9 cellular contexts compared by ENCODE assay signal in genomic region chr13:42360046-42360445, GRCh38.
"Had no signal": no experiment of that assay in that cellular context is flagged by ENCODE, and none has a peak within 500 bp of the region (broad histone marks: within the 10 kb centered on the region; RNA-seq: fewer than 3 reads in every experiment).

No MANE protein-coding gene starts in this region.

- H3K9me3 Mint-ChIP-seq: H9 had no signal

- H2AFZ ChIP-seq: GM23248 had no signal

- H3K9ac ChIP-seq: GM23248, KMS-11 had no signal

- DNase-seq: GM23248, H9, HCEC 1CT, IMR-90, KBM-7 had no signal

- H3K4me3 Mint-ChIP-seq: H9 had no signal

- H3K27ac ChIP-seq: GM23248, HL-60, KMS-11 had no signal

- H3K4me2 ChIP-seq: KMS-11 had no signal

- FAIRE-seq: H1, H54 had no signal

- H3K4me3 ChIP-seq: GM23248 had no signal

- H3K27ac Mint-ChIP-seq: H9 had no signal
